12 cellular contexts compared by ENCODE assay signal in genomic region chr6:42269974-42270510, GRCh38. TPM values are rescaled to one million over a fixed set of nuclear protein-coding genes. Genes with fewer than 3 reads are reported as not detected.
DNase-seq lines count a peak whose midpoint lies in the region; ATAC-seq and TF ChIP-seq lines count a peak whose summit lies in the region.
"Had no signal": no experiment of that assay in that cellular context is flagged by ENCODE, and none has a peak within 500 bp of the region (broad histone marks: within the 10 kb centered on the region; RNA-seq: fewer than 3 reads in every experiment).

No MANE protein-coding gene starts in this region.

- peaks cover 16% of the 10 kb centered on the region for H3K4me1 Mint-ChIP-seq in activated naive CD8-positive, alpha-beta T cell treated with anti-CD3 and anti-CD28 coated beads, Interleukin-2, amount 10 ng/mL, durations not matched to agents 7 days and 5 days
- peaks cover 8% of the 10 kb centered on the region for H3K4me1 Mint-ChIP-seq in activated naive CD8-positive, alpha-beta T cell treated with anti-CD3 and anti-CD28 coated beads, Interleukin-2, amount 50 U/mL, for 24 hours
- H3K4me1 Mint-ChIP-seq in osteocyte (ENCODE audit: unreplicated experiment): no peaks in the 10 kb centered on the region

- no peaks in the 10 kb centered on the region for H3K27me3 Mint-ChIP-seq in activated naive CD8-positive, alpha-beta T cell treated with anti-CD3 and anti-CD28 coated beads, Interleukin-2, amount 10 ng/mL, durations not matched to agents 7 days and 5 days
- no peaks in the 10 kb centered on the region for H3K27me3 Mint-ChIP-seq in activated naive CD8-positive, alpha-beta T cell treated with anti-CD3 and anti-CD28 coated beads, Interleukin-2, amount 50 U/mL, for 24 hours
- H3K27me3 Mint-ChIP-seq in osteocyte (ENCODE audit: unreplicated experiment): no peaks in the 10 kb centered on the region
- H3K27me3 Mint-ChIP-seq: stimulated activated naive CD8-positive, alpha-beta T cell treated with anti-CD3 and anti-CD28 coated beads, Interleukin-15, Interleukin-2, amounts not matched to agents 100 ng/mL and 50 ng/mL, for 24 hours had no signal

- no peak overlapping the region for H3K4me3 ChIP-seq in A673 (ENCODE audit: low read depth, low read length, poor library complexity, severe bottlenecking)

- H3K27ac ChIP-seq in A673 (ENCODE audit: low read depth, low read length, poor library complexity, severe bottlenecking): no peak overlapping the region

- H3K4me1 ChIP-seq in A673 (ENCODE audit: insufficient read depth, low read length, poor library complexity, severe bottlenecking): no peaks in the 10 kb centered on the region

- peak overlapping the region; percentile 81 for H3K27ac Mint-ChIP-seq in activated naive CD8-positive, alpha-beta T cell treated with anti-CD3 and anti-CD28 coated beads, Interleukin-2, amount 10 ng/mL, durations not matched to agents 7 days and 5 days
- no peak overlapping the region for H3K27ac Mint-ChIP-seq in activated naive CD8-positive, alpha-beta T cell treated with anti-CD3 and anti-CD28 coated beads, Interleukin-2, amount 50 U/mL, for 24 hours
- H3K27ac Mint-ChIP-seq in osteocyte (ENCODE audit: unreplicated experiment): no peak overlapping the region
- H3K27ac Mint-ChIP-seq: stimulated activated naive CD8-positive, alpha-beta T cell treated with anti-CD3 and anti-CD28 coated beads, Interleukin-15, Interleukin-2, amounts not matched to agents 100 ng/mL and 50 ng/mL, for 24 hours had no signal

- no peak for DNase-seq in activated naive CD8-positive, alpha-beta T cell treated with anti-CD3 and anti-CD28 coated beads, Interleukin-2, amount 10 ng/mL, durations not matched to agents 7 days and 5 days
- DNase-seq in activated naive CD8-positive, alpha-beta T cell treated with anti-CD3 and anti-CD28 coated beads, Interleukin-2, amount 50 U/mL, for 24 hours: no peak
- DNase-seq in A673 (ENCODE audit: low spot score) (no peak), GM13976 (ENCODE audit: low spot score) (no peak), dermis blood vessel endothelial cell (no peak), osteocyte (ENCODE audit: extremely low spot score, unreplicated experiment) (no peak)
- DNase-seq: activated CD4-positive, alpha-beta T cell treated with anti-CD3 and anti-CD28 coated beads for 4 hours; amniotic stem cell; NCI-H1694 treated with DMSO at 0.1 percent for 48 hours had no signal

- ATAC-seq in activated naive CD8-positive, alpha-beta T cell treated with anti-CD3 and anti-CD28 coated beads, Interleukin-2, amount 10 ng/mL, durations not matched to agents 7 days and 5 days (ENCODE audit: low read depth): no peak
- no peak for ATAC-seq in activated naive CD8-positive, alpha-beta T cell treated with anti-CD3 and anti-CD28 coated beads, Interleukin-2, amount 50 U/mL, for 24 hours
- ATAC-seq in HG02623 (IDR thresholded peaks at IDR 0.05; ENCODE audit: unreplicated experiment) (peak; percentile 54), HG03442 (IDR thresholded peaks at IDR 0.05; ENCODE audit: unreplicated experiment) (peak; percentile 34)

- H3K36me3 ChIP-seq in A673 (ENCODE audit: insufficient read depth, low read length, poor library complexity, severe bottlenecking): no peaks in the 10 kb centered on the region

- POLR2A ChIA-PET in activated naive CD8-positive, alpha-beta T cell treated with anti-CD3 and anti-CD28 coated beads, Interleukin-2, amount 10 ng/mL, durations not matched to agents 7 days and 5 days (lab: Charles Lee): interaction anchor here (0.8 to 1.6 kb wide), 2 partner anchors 10 to 179 kb away, joined by 3 read pairs; no protein-coding TSS in a partner anchor
- POLR2A ChIA-PET in A673 (lab: Charles Lee; ENCODE audit: low non-redundant PET): no interaction called here

- peaks cover 28% of the 10 kb centered on the region for H3K36me3 Mint-ChIP-seq in activated naive CD8-positive, alpha-beta T cell treated with anti-CD3 and anti-CD28 coated beads, Interleukin-2, amount 10 ng/mL, durations not matched to agents 7 days and 5 days
- H3K36me3 Mint-ChIP-seq in activated naive CD8-positive, alpha-beta T cell treated with anti-CD3 and anti-CD28 coated beads, Interleukin-2, amount 50 U/mL, for 24 hours (ENCODE audit: low read depth): peaks cover 8% of the 10 kb centered on the region
- peaks cover 9% of the 10 kb centered on the region for H3K36me3 Mint-ChIP-seq in osteocyte (ENCODE audit: unreplicated experiment)

- TF ChIP-seq CTCF in A673 (conservative IDR thresholded peaks at IDR 0.05; ENCODE audit: low read depth, low read length) (no peak), GM13976 (IDR thresholded peaks at IDR 0.05; ENCODE audit: borderline replicate concordance, control extremely low read depth, extremely low read depth, insufficient read depth, missing control alignments) (no peak), osteocyte (IDR thresholded peaks at IDR 0.05) (no peak)

- intact Hi-C loops in A673 (cut with micrococcal nuclease; ENCODE audit: unreplicated experiment): no loop called here

- CTCF ChIA-PET in A673 (lab: Charles Lee): no interaction called here

- no peaks in the 10 kb centered on the region for H3K9me3 ChIP-seq in A673 (ENCODE audit: low read depth, low read length, poor library complexity, severe bottlenecking)

- no peaks in the 10 kb centered on the region for H3K27me3 ChIP-seq in A673 (replicated peaks; ENCODE audit: insufficient read depth, low read depth, low read length, poor library complexity)

- H3K4me3 Mint-ChIP-seq in activated naive CD8-positive, alpha-beta T cell treated with anti-CD3 and anti-CD28 coated beads, Interleukin-2, amount 10 ng/mL, durations not matched to agents 7 days and 5 days: peak overlapping the region; percentile 45
- H3K4me3 Mint-ChIP-seq in activated naive CD8-positive, alpha-beta T cell treated with anti-CD3 and anti-CD28 coated beads, Interleukin-2, amount 50 U/mL, for 24 hours: no peak overlapping the region
- no peak overlapping the region for H3K4me3 Mint-ChIP-seq in osteocyte (ENCODE audit: unreplicated experiment)
- H3K4me3 Mint-ChIP-seq: stimulated activated naive CD8-positive, alpha-beta T cell treated with anti-CD3 and anti-CD28 coated beads, Interleukin-15, Interleukin-2, amounts not matched to agents 100 ng/mL and 50 ng/mL, for 24 hours had no signal

- H3K9me3 Mint-ChIP-seq in activated naive CD8-positive, alpha-beta T cell treated with anti-CD3 and anti-CD28 coated beads, Interleukin-2, amount 10 ng/mL, durations not matched to agents 7 days and 5 days: no peaks in the 10 kb centered on the region
- no peaks in the 10 kb centered on the region for H3K9me3 Mint-ChIP-seq in activated naive CD8-positive, alpha-beta T cell treated with anti-CD3 and anti-CD28 coated beads, Interleukin-2, amount 50 U/mL, for 24 hours
- H3K9me3 Mint-ChIP-seq in osteocyte (ENCODE audit: unreplicated experiment): no peaks in the 10 kb centered on the region
- H3K9me3 Mint-ChIP-seq: stimulated activated naive CD8-positive, alpha-beta T cell treated with anti-CD3 and anti-CD28 coated beads, Interleukin-15, Interleukin-2, amounts not matched to agents 100 ng/mL and 50 ng/mL, for 24 hours had no signal

- in situ Hi-C loops in GM13976 (cut with MboI; ENCODE audit: low sequenced_read_pairs, unreplicated experiment): loop anchor here (10.0 kb wide), 1 partner anchor 285 kb away; no protein-coding TSS in a partner anchor

- no TSS peak for BruUV-seq in A673 (replicated peaks; lab: Mats Ljungman, UMichigan)

RNA-seq across cellular contexts. Expression of gene MRPS10, which starts 52.4 kb away (rescaled TPM):
- 10 to 100 TPM; 28.5 to 29.9 TPM for total RNA-seq in activated naive CD8-positive, alpha-beta T cell treated with anti-CD3 and anti-CD28 coated beads, Interleukin-2, amount 10 ng/mL, durations not matched to agents 7 days and 5 days
- 50.0 and 52.0 TPM in 2 replicates for total RNA-seq in A673 (2021)
- 34.0 and 48.0 TPM in 2 replicates for total RNA-seq in dermis blood vessel endothelial cell
- total RNA-seq in osteocyte: 30.6 and 33.1 TPM in 2 replicates

Comparison
In these comparisons a context has a peak if more than half of its experiments do, and no peak if none do; other contexts are left out.
1. ATAC-seq: peak in HG02623 (single experiment) and HG03442 (single experiment); none in activated naive CD8-positive, alpha-beta T cell treated with anti-CD3 and anti-CD28 coated beads, Interleukin-2, amount 10 ng/mL, durations not matched to agents 7 days and 5 days (single experiment) and activated naive CD8-positive, alpha-beta T cell treated with anti-CD3 and anti-CD28 coated beads, Interleukin-2, amount 50 U/mL, for 24 hours (single experiment).